In genomic region chr11:128615612-128616011, GRCh38 we compare ENCODE assay signal across 22 cellular contexts. TPM values are rescaled to one million over a fixed set of nuclear protein-coding genes. Genes with fewer than 3 reads are reported as not detected.
A peak's percentile ranks its signal among the peaks of the same experiment; 100 is the strongest.
DNase-seq lines count a peak whose midpoint lies in the region; ATAC-seq and TF ChIP-seq lines count a peak whose summit lies in the region.
"Had no signal": no experiment of that assay in that cellular context is flagged by ENCODE, and none has a peak within 500 bp of the region (broad histone marks: within the 10 kb centered on the region; RNA-seq: fewer than 3 reads in every experiment).

No MANE protein-coding gene starts in this region.

- no peak for ATAC-seq in activated T-helper 17 cell treated with anti-CD3 and anti-CD28 coated beads, Interleukin-2, amount 50 U/mL, for 72 hours (replicated peaks)
- no peak for ATAC-seq in GM18519 (IDR thresholded peaks at IDR 0.05; ENCODE audit: low FRiP score, unreplicated experiment)

- 80 to 89% methylated on average over 4 to 6 of the region's 7 CpGs for WGBS in mesodermal cell (ENCODE audit: insufficient coverage in 2 of 2), 2 experiments

- peak; percentile 48 for DNase-seq in right atrium auricular region (ENCODE audit: low spot score)
- no peak for DNase-seq in cardiac septum (ENCODE audit: low spot score)
- no peak for DNase-seq in NCI-H526 (lab: John Stamatoyannopoulos, UW)
- no peak for DNase-seq in CD14-positive monocyte (ENCODE audit: low spot score)
- no peak for DNase-seq in ecto neural progenitor cell (ENCODE audit: low spot score)
- DNase-seq: 8988T; CD8-positive, alpha-beta memory T cell; DMS53; MV-4-11; NCI-H1417; NCI-H187; NCI-H2107; NCI-H2227 treated with DMSO at 0.1 percent for 48 hours; NCI-H524; PC-9; SIG-M5 had no signal

- TF ChIP-seq CTCF in right atrium auricular region (IDR thresholded peaks at IDR 0.05) (no peak), CD14-positive monocyte (IDR thresholded peaks at IDR 0.05) (no peak)

- H3K27ac ChIP-seq in right atrium auricular region (no peak overlapping the region), mesodermal cell (ENCODE audit: low read depth, low read length, severe bottlenecking) (peak overlapping the region; percentile 83)
- H3K27ac ChIP-seq: KMS-11, PC-9, RWPE1 had no signal

- H3K4me3 ChIP-seq in right atrium auricular region: no peak overlapping the region
- no peak overlapping the region for H3K4me3 ChIP-seq in mesodermal cell (ENCODE audit: extremely low read depth, insufficient read depth, low read length, poor library complexity, severe bottlenecking)
- H3K4me3 ChIP-seq: PC-9 had no signal

- H3K4me1 ChIP-seq in right atrium auricular region (peaks cover 0 to 9% of the 10 kb centered on the region in 2 donors), mesodermal cell (ENCODE audit: control insufficient read depth, insufficient read depth, low read length, poor library complexity, severe bottlenecking) (peaks cover 32% of the 10 kb centered on the region)

- no peaks in the 10 kb centered on the region for H3K36me3 Mint-ChIP-seq in activated T-helper 17 cell treated with anti-CD3 and anti-CD28 coated beads, Interleukin-2, amount 50 U/mL, for 72 hours (ENCODE audit: low read depth)
- no peaks in the 10 kb centered on the region for H3K36me3 Mint-ChIP-seq in CD14-positive monocyte
- H3K36me3 Mint-ChIP-seq: CD8-positive, alpha-beta memory T cell had no signal

- intact Hi-C loops in cardiac septum (cut with DNase I) (no loop called here), CD14-positive monocyte (cut with micrococcal nuclease) (no loop called here)

- no peaks in the 10 kb centered on the region for H3K9me3 Mint-ChIP-seq in activated T-helper 17 cell treated with anti-CD3 and anti-CD28 coated beads, Interleukin-2, amount 50 U/mL, for 72 hours
- no peaks in the 10 kb centered on the region for H3K9me3 Mint-ChIP-seq in CD14-positive monocyte
- H3K9me3 Mint-ChIP-seq: CD8-positive, alpha-beta memory T cell had no signal

- H3K27me3 ChIP-seq in right atrium auricular region: no peaks in the 10 kb centered on the region
- H3K27me3 ChIP-seq: BE2C had no signal

- H3K4me1 Mint-ChIP-seq in activated T-helper 17 cell treated with anti-CD3 and anti-CD28 coated beads, Interleukin-2, amount 50 U/mL, for 72 hours: peaks cover 39% of the 10 kb centered on the region
- peaks cover 19% of the 10 kb centered on the region for H3K4me1 Mint-ChIP-seq in CD14-positive monocyte

- H3K36me3 ChIP-seq in right atrium auricular region (no peaks in the 10 kb centered on the region), mesodermal cell (ENCODE audit: control insufficient read depth, insufficient read depth, low read length) (no peaks in the 10 kb centered on the region)
- H3K36me3 ChIP-seq: BE2C had no signal

- H3K4me3 Mint-ChIP-seq in activated T-helper 17 cell treated with anti-CD3 and anti-CD28 coated beads, Interleukin-2, amount 50 U/mL, for 72 hours: no peak overlapping the region
- no peak overlapping the region for H3K4me3 Mint-ChIP-seq in CD14-positive monocyte
- H3K4me3 Mint-ChIP-seq: CD8-positive, alpha-beta memory T cell had no signal

- no peaks in the 10 kb centered on the region for H3K27me3 Mint-ChIP-seq in activated T-helper 17 cell treated with anti-CD3 and anti-CD28 coated beads, Interleukin-2, amount 50 U/mL, for 72 hours
- H3K27me3 Mint-ChIP-seq in CD14-positive monocyte (ENCODE audit: low read depth in 3 of 3): peaks cover 5 to 8% (median 7%) of the 10 kb centered on the region in 3 donors

- no peaks in the 10 kb centered on the region for H3K9me3 ChIP-seq in right atrium auricular region
- H3K9me3 ChIP-seq in mesodermal cell (ENCODE audit: control insufficient read depth, low read length): no peaks in the 10 kb centered on the region
- H3K9me3 ChIP-seq: BE2C had no signal

- H3K27ac Mint-ChIP-seq in activated T-helper 17 cell treated with anti-CD3 and anti-CD28 coated beads, Interleukin-2, amount 50 U/mL, for 72 hours: peak overlapping the region; percentile 5
- H3K27ac Mint-ChIP-seq in CD14-positive monocyte: peak overlapping the region in 1 of 7 donors; percentile 43

RNA-seq across cellular contexts. Expression of gene ETS1, which starts 28.3 kb away (rescaled TPM):
- total RNA-seq in right atrium auricular region (10 to 100 TPM; 37.9 to 46.6 TPM), cardiac septum (54.2 TPM)
- total RNA-seq in activated T-helper 17 cell treated with anti-CD3 and anti-CD28 coated beads, Interleukin-2, amount 50 U/mL, for 72 hours: 100 to 1,000 TPM; 309 to 471 TPM
- polyA plus RNA-seq in mesodermal cell (2013, experiment 1 of 2): 90.5 TPM
- 75.7 TPM for polyA plus RNA-seq in mesodermal cell (2013, experiment 2 of 2)
- polyA plus RNA-seq in CD14-positive monocyte: 1 to 10 TPM; 1.6 TPM
